ENCODE assay signal across 11 cellular contexts in genomic region chr13:48043789-48044503, GRCh38. TPM values are rescaled to one million over a fixed set of nuclear protein-coding genes. Genes with fewer than 3 reads are reported as not detected.
DNase-seq lines count a peak whose midpoint lies in the region; ATAC-seq and FAIRE-seq lines count a peak whose summit lies in the region.
"Had no signal": no experiment of that assay in that cellular context is flagged by ENCODE, and none has a peak within 500 bp of the region (broad histone marks: within the 10 kb centered on the region; RNA-seq: fewer than 3 reads in every experiment).

No MANE protein-coding gene starts in this region.

- peak; percentile 63 for ATAC-seq in GM19452 (IDR thresholded peaks at IDR 0.05; ENCODE audit: unreplicated experiment)
- ATAC-seq in activated T-helper 17 cell treated with anti-CD3 and anti-CD28 coated beads, Interleukin-2, amount 50 U/mL, for 72 hours (replicated peaks): peak; percentile 86
- ATAC-seq in GM21717 (IDR thresholded peaks at IDR 0.05; ENCODE audit: unreplicated experiment): no peak

- peaks cover 17% of the 10 kb centered on the region for H3K4me1 Mint-ChIP-seq in activated T-helper 17 cell treated with anti-CD3 and anti-CD28 coated beads, Interleukin-2, amount 50 U/mL, for 72 hours

- H3K4me3 Mint-ChIP-seq in activated T-helper 17 cell treated with anti-CD3 and anti-CD28 coated beads, Interleukin-2, amount 50 U/mL, for 72 hours: peak overlapping the region; percentile 63

- H3K9me3 Mint-ChIP-seq in activated T-helper 17 cell treated with anti-CD3 and anti-CD28 coated beads, Interleukin-2, amount 50 U/mL, for 72 hours: no peaks in the 10 kb centered on the region

- no peak for FAIRE-seq in urothelium cell line (lab: Jason Lieb, UNC)

- no peaks in the 10 kb centered on the region for H3K27me3 Mint-ChIP-seq in activated T-helper 17 cell treated with anti-CD3 and anti-CD28 coated beads, Interleukin-2, amount 50 U/mL, for 72 hours
- H3K27me3 Mint-ChIP-seq: progenitor cell of endocrine pancreas had no signal

- DNase-seq in AG08395 (ENCODE audit: low spot score) (peak; percentile 66), foreskin melanocyte (peak; percentile 33), CD1c-positive myeloid dendritic cell (ENCODE audit: extremely low spot score) (no peak), urothelium cell line (ENCODE audit: low spot score) (no peak), NCI-H524 treated with DMSO at 0.1 percent for 48 hours (lab: John Stamatoyannopoulos, UW) (no peak)
- DNase-seq: MM.1S, WERI-Rb-1 had no signal

- peaks cover 57% of the 10 kb centered on the region for H3K36me3 Mint-ChIP-seq in activated T-helper 17 cell treated with anti-CD3 and anti-CD28 coated beads, Interleukin-2, amount 50 U/mL, for 72 hours (ENCODE audit: low read depth)

- peak overlapping the region; percentile 88 for H3K27ac Mint-ChIP-seq in activated T-helper 17 cell treated with anti-CD3 and anti-CD28 coated beads, Interleukin-2, amount 50 U/mL, for 72 hours
- H3K27ac Mint-ChIP-seq: progenitor cell of endocrine pancreas had no signal

RNA-seq across cellular contexts. Expression of gene NUDT15, which starts 6.4 kb away (rescaled TPM):
- total RNA-seq in activated T-helper 17 cell treated with anti-CD3 and anti-CD28 coated beads, Interleukin-2, amount 50 U/mL, for 72 hours: 10 to 100 TPM; 20.1 to 28.1 TPM

RNA-seq across cellular contexts. Expression of gene SUCLA2, which starts 42.9 kb away (rescaled TPM):
- total RNA-seq in activated T-helper 17 cell treated with anti-CD3 and anti-CD28 coated beads, Interleukin-2, amount 50 U/mL, for 72 hours: 10 to 100 TPM; 30.5 to 43.8 TPM

RNA-seq across cellular contexts. Expression of gene MED4, which starts 51.0 kb away (rescaled TPM):
- total RNA-seq in activated T-helper 17 cell treated with anti-CD3 and anti-CD28 coated beads, Interleukin-2, amount 50 U/mL, for 72 hours: 10 to 100 TPM; 42.0 to 58.9 TPM

Comparison
In these comparisons a context has a peak if more than half of its experiments do, and no peak if none do; other contexts are left out.
1. DNase-seq: peak in AG08395 (single experiment) and foreskin melanocyte (single experiment); none in CD1c-positive myeloid dendritic cell (single experiment), urothelium cell line (single experiment) and NCI-H524 treated with DMSO at 0.1 percent for 48 hours (single experiment).